In genomic region chr5:103772248-103772647, GRCh38 we compare ENCODE assay signal across 36 cellular contexts.
"Had no signal": no experiment of that assay in that cellular context is flagged by ENCODE, and none has a peak within 500 bp of the region (broad histone marks: within the 10 kb centered on the region; RNA-seq: fewer than 3 reads in every experiment).

No MANE protein-coding gene starts in this region.

- H3K27me3 ChIP-seq: MG63 had no signal

- H3K4me3 ChIP-seq: MG63 had no signal

- H3K27ac ChIP-seq: KMS-11 had no signal

- DNase-seq: Karpas-422, Kasumi-1, MG63, MM.1S, MV-4-11, NCI-H1048, NCI-H1092, NCI-H1092 treated with DMSO at 0.1 percent for 48 hours, NCI-H1105, NCI-H1105 treated with DMSO at 0.1 percent for 48 hours, NCI-H1417, NCI-H1417 treated with DMSO at 0.1 percent for 48 hours, NCI-H1436, NCI-H1436 treated with DMSO at 0.1 percent for 48 hours, NCI-H146, NCI-H1694, NCI-H1694 treated with DMSO at 0.1 percent for 48 hours, NCI-H187, NCI-H187 treated with DMSO at 0.1 percent for 48 hours, NCI-H1930, NCI-H2029, NCI-H2029 treated with DMSO at 0.1 percent for 48 hours, NCI-H2081, NCI-H2081 treated with DMSO at 0.1 percent for 48 hours, NCI-H2107, NCI-H2171, NCI-H2171 treated with DMSO at 0.1 percent for 48 hours, NCI-H2227 treated with DMSO at 0.1 percent for 48 hours, NCI-H226, NCI-H345, NCI-H446, NCI-H446 treated with DMSO at 0.1 percent for 48 hours, NCI-H510A, NCI-H510A treated with DMSO at 0.1 percent for 48 hours, NCI-H524 had no signal

- H3K4me2 ChIP-seq: KMS-11 had no signal

- H3K36me3 ChIP-seq: MG63 had no signal

- H3K9ac ChIP-seq: KMS-11 had no signal
